In genomic region chr5:179678238-179679013, GRCh38 we compare ENCODE assay signal across 8 cellular contexts. TPM values are rescaled to one million over a fixed set of nuclear protein-coding genes. Genes with fewer than 3 reads are reported as not detected.
DNase-seq lines count a peak whose midpoint lies in the region; ATAC-seq and TF ChIP-seq lines count a peak whose summit lies in the region.

No MANE protein-coding gene starts in this region.

- TF ChIP-seq CTCF in psoas muscle (IDR thresholded peaks at IDR 0.05): no peak

- peak overlapping the region; percentile 98 for H3K4me3 Mint-ChIP-seq in T-helper 17 cell

- H3K27ac ChIP-seq in right cardiac atrium (ENCODE audit: low read length): peak overlapping the region; percentile 78
- peak overlapping the region; percentile 84 for H3K27ac ChIP-seq in psoas muscle
- H3K27ac ChIP-seq in urinary bladder (ENCODE audit: low read depth): peak overlapping the region; percentile 80

- peak overlapping the region; percentile 93 for H3K27ac Mint-ChIP-seq in T-helper 17 cell

- no peaks in the 10 kb centered on the region for H3K27me3 Mint-ChIP-seq in T-helper 17 cell

- no peaks in the 10 kb centered on the region for H3K27me3 ChIP-seq in right cardiac atrium (ENCODE audit: control insufficient read depth, insufficient read depth)
- no peaks in the 10 kb centered on the region for H3K27me3 ChIP-seq in psoas muscle (ENCODE audit: insufficient read depth in 3 of 3, low read length in 2 of 3)

- intact Hi-C loops in right cardiac atrium (cut with DNase I) (no loop called here), psoas muscle (cut with DNase I) (loop anchor here in 1 of 2 donors (2.0 kb wide), 1 partner anchor 20 kb away; the partner anchor contains the start of gene CANX)

- DNase-seq in NCI-H1694 treated with DMSO at 0.1 percent for 48 hours (lab: John Stamatoyannopoulos, UW) (peak; percentile 88), T-helper 17 cell (peak; percentile 84 to 90 (median 90)), anterior cingulate cortex (lab: John Stamatoyannopoulos, UW) (peak; percentile 63 to 96 (median 90)), right cardiac atrium (peak; percentile 97 to 99 (median 99)), psoas muscle (peak; percentile 97 to 98)

- peaks cover 32% of the 10 kb centered on the region for H3K4me1 Mint-ChIP-seq in T-helper 17 cell

- H3K36me3 ChIP-seq in psoas muscle (ENCODE audit: insufficient read depth in 1 of 2, low read depth in 1 of 2): no peaks in the 10 kb centered on the region
- no peaks in the 10 kb centered on the region for H3K36me3 ChIP-seq in urinary bladder (ENCODE audit: insufficient read depth)

- H3K9me3 ChIP-seq in T-helper 17 cell (ENCODE audit: control insufficient read depth, low read length, poor library complexity, severe bottlenecking) (no peaks in the 10 kb centered on the region), right cardiac atrium (ENCODE audit: control insufficient read depth, low read length) (no peaks in the 10 kb centered on the region), psoas muscle (no peaks in the 10 kb centered on the region)

- H3K4me1 ChIP-seq in right cardiac atrium (ENCODE audit: control insufficient read depth, insufficient read depth, low read length) (peaks cover 7% of the 10 kb centered on the region), psoas muscle (peaks cover 8% of the 10 kb centered on the region), urinary bladder (ENCODE audit: insufficient read depth) (no peaks in the 10 kb centered on the region)

- peaks cover 5% of the 10 kb centered on the region for H3K36me3 Mint-ChIP-seq in T-helper 17 cell (ENCODE audit: low read depth)

- WGBS in right cardiac atrium: under 1% methylated on average over 75 of the region's 75 CpGs
- 0 to 1% (median 0%) methylated on average over 70 to 75 of the region's 75 CpGs for WGBS in psoas muscle, 3 donors
- WGBS in urinary bladder: under 1% methylated on average over 75 of the region's 75 CpGs

- peak overlapping the region; percentile 62 for H3K4me3 ChIP-seq in right cardiac atrium (ENCODE audit: low read length)
- H3K4me3 ChIP-seq in psoas muscle: peak overlapping the region; percentile 82
- H3K4me3 ChIP-seq in urinary bladder (ENCODE audit: low read depth, low read length): peak overlapping the region; percentile 67

- peak; percentile 37 for ATAC-seq in GM18499 (IDR thresholded peaks at IDR 0.05; ENCODE audit: insufficient read depth, unreplicated experiment)
- ATAC-seq in HG02885 (IDR thresholded peaks at IDR 0.05; ENCODE audit: poor library complexity, unreplicated experiment): peak; percentile 86
- ATAC-seq in T-helper 17 cell: peak; percentile 88
- ATAC-seq in right cardiac atrium: peak; percentile 98
- ATAC-seq in psoas muscle: peak; percentile 97 to 99 (median 98)

RNA-seq across cellular contexts. Expression of gene CBY3, which starts 2.4 kb away (rescaled TPM):
- total RNA-seq in T-helper 17 cell (not detected), right cardiac atrium (not detected), psoas muscle (not detected), urinary bladder (not detected)
- polyA plus RNA-seq in right cardiac atrium (not detected), psoas muscle (under 1 TPM in 1 of 3 donors, not detected in 2; 0.16 TPM), urinary bladder (0.11 TPM)

RNA-seq across cellular contexts. Expression of gene CANX, which starts 20.3 kb away (rescaled TPM):
- 100 to 1,000 TPM; 235 to 238 TPM for total RNA-seq in T-helper 17 cell
- 100 to 1,000 TPM; 413 to 694 (median 527) TPM for total RNA-seq in right cardiac atrium
- polyA plus RNA-seq in right cardiac atrium: 119 TPM
- 100 to 1,000 TPM; 205 to 285 (median 241) TPM for total RNA-seq in psoas muscle
- polyA plus RNA-seq in psoas muscle: 100 to 1,000 TPM in 2 of 3 donors, 10 to 100 TPM in 1; 85.7 to 252 (median 172) TPM
- total RNA-seq in urinary bladder: 422 TPM
- polyA plus RNA-seq in urinary bladder: 195 TPM

RNA-seq across cellular contexts. Expression of gene MAML1, which starts 54.2 kb away (rescaled TPM):
- total RNA-seq in T-helper 17 cell (10 to 100 TPM; 28.4 to 33.2 TPM), right cardiac atrium (10 to 100 TPM; 13.4 to 15.6 (median 14.6) TPM), psoas muscle (10 to 100 TPM; 11.2 to 16.0 (median 12.3) TPM), urinary bladder (14.4 TPM)
- polyA plus RNA-seq in right cardiac atrium (9.1 TPM), psoas muscle (10 to 100 TPM in 1 of 3 donors, 1 to 10 TPM in 2; 4.6 to 12.1 (median 5.8) TPM), urinary bladder (19.8 TPM)

RNA-seq across cellular contexts. Expression of gene HNRNPH1, which starts 55.0 kb away (rescaled TPM):
- 1,000 to 10,000 TPM; 1,923 to 1,994 TPM for total RNA-seq in T-helper 17 cell
- total RNA-seq in right cardiac atrium: 100 to 1,000 TPM; 210 to 253 (median 233) TPM
- polyA plus RNA-seq in right cardiac atrium: 121 TPM
- 100 to 1,000 TPM; 141 to 195 (median 179) TPM for total RNA-seq in psoas muscle
- 100 to 1,000 TPM; 105 to 226 (median 142) TPM for polyA plus RNA-seq in psoas muscle
- 1,016 TPM for total RNA-seq in urinary bladder
- polyA plus RNA-seq in urinary bladder: 241 TPM

Comparison
In these comparisons a context has a peak if more than half of its experiments do, and no peak if none do; other contexts are left out.
1. Peak in every context shown above with its lines: DNase-seq, ATAC-seq, H3K4me3 ChIP-seq and H3K27ac ChIP-seq.
2. ATAC-seq: peak in every context shown above with its lines; median percentile 98 in right cardiac atrium; 98 in psoas muscle; 88 in T-helper 17 cell; 86 in HG02885; 37 in GM18499.